8 cellular contexts compared by ENCODE assay signal in the genomic region with DNA sequence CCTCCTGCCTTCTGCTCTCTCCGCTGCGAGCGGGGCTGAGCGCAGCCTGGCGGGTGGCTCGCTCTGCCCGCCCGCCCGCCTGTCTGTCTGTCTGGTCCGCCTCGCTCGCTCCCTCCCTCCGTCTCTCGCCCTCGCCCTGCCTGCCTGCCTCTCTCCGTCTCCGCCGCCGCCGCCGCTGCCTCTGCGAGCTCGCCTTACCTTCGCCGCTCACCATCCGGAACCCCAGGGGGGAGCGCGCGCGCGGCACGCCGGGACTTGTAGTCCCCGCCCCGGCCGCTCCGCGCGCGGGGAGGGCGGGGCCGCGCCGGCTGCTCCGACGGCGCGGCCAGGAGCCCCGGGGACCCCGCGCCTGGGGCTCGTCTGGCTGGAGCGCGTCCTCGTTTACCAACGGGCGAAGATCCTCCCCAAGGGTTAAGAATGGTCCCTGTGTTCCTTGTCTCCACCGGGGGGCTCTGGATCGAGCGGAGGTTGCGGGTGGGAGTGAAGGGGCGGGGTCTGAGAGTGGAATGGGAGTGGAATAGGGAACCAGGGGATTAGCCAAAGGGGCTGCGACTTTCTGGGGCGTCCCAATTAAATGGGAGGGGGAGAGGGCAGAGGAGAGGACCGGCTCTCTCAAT. TPM values are rescaled to one million over a fixed set of nuclear protein-coding genes. Genes with fewer than 3 reads are reported as not detected.
DNase-seq lines count a peak whose midpoint lies in the region; ATAC-seq and TF ChIP-seq lines count a peak whose summit lies in the region.

A gene with protein sequence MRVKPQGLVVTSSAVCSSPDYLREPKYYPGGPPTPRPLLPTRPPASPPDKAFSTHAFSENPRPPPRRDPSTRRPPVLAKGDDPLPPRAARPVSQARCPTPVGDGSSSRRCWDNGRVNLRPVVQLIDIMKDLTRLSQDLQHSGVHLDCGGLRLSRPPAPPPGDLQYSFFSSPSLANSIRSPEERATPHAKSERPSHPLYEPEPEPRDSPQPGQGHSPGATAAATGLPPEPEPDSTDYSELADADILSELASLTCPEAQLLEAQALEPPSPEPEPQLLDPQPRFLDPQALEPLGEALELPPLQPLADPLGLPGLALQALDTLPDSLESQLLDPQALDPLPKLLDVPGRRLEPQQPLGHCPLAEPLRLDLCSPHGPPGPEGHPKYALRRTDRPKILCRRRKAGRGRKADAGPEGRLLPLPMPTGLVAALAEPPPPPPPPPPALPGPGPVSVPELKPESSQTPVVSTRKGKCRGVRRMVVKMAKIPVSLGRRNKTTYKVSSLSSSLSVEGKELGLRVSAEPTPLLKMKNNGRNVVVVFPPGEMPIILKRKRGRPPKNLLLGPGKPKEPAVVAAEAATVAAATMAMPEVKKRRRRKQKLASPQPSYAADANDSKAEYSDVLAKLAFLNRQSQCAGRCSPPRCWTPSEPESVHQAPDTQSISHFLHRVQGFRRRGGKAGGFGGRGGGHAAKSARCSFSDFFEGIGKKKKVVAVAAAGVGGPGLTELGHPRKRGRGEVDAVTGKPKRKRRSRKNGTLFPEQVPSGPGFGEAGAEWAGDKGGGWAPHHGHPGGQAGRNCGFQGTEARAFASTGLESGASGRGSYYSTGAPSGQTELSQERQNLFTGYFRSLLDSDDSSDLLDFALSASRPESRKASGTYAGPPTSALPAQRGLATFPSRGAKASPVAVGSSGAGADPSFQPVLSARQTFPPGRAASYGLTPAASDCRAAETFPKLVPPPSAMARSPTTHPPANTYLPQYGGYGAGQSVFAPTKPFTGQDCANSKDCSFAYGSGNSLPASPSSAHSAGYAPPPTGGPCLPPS (N-terminal part only) (minus strand): TSS at position 183 of the 617 bp plus-strand sequence. CDS start 52,029 bp downstream, outside the sequence.

- H3K79me2 ChIP-seq in PC-9 (ENCODE audit: low read depth), result peaks cover 34% of the 10 kb centered on the region

- no peaks in the 10 kb centered on the region for H3K27me3 ChIP-seq in PC-9 (ENCODE audit: insufficient read depth, low read depth)

- intact Hi-C loops in PC-9 (cut with micrococcal nuclease; ENCODE audit: unreplicated experiment), result loop anchor here (2.0 to 5.0 kb wide), 2 partner anchors 35 to 187 kb away; no protein-coding TSS in a partner anchor
- intact Hi-C loops in mucosa of descending colon (cut with DNase I, micrococcal nuclease), result loop anchor here (5.0 to 10.0 kb wide), 3 partner anchors 47 to 202 kb away; no protein-coding TSS in a partner anchor

- H3K4me1 ChIP-seq in PC-9 (replicated peaks; ENCODE audit: insufficient read depth), result peaks cover 13% of the 10 kb centered on the region
- peaks cover 21% of the 10 kb centered on the region for H3K4me1 ChIP-seq in mucosa of descending colon (ENCODE audit: low read depth)

- peak; percentile 65 for ATAC-seq in GM19328 (IDR thresholded peaks at IDR 0.05; ENCODE audit: unreplicated experiment)
- peak; percentile 85 for ATAC-seq in mucosa of descending colon

- CTCF ChIA-PET in PC-9 (lab: Charles Lee), result interaction anchor here (0.6 to 3.6 kb wide), 6 partner anchors 38 to 213 kb away, joined by 3 to 31 read pairs (median 8); no protein-coding TSS in a partner anchor

- H3K9me2 ChIP-seq in PC-9 (ENCODE audit: insufficient read depth), result no peaks in the 10 kb centered on the region

- no peaks in the 10 kb centered on the region for H3K36me3 ChIP-seq in PC-9 (ENCODE audit: low read depth)
- no peaks in the 10 kb centered on the region for H3K36me3 ChIP-seq in mucosa of descending colon (ENCODE audit: low read depth)

- no TSS peak for BruUV-seq in PC-9 (replicated peaks; lab: Mats Ljungman, UMichigan)

- peak within 1 kb of the TSS; percentile 71 for H3K4me3 ChIP-seq in PC-9
- H3K4me3 ChIP-seq in mucosa of descending colon, result peak within 1 kb of the TSS; percentile 50

- no peak within 1 kb of the TSS for H3K27ac ChIP-seq in PC-9
- H3K27ac ChIP-seq in epithelial cell of prostate, result peak within 1 kb of the TSS; percentile 77

- peak within 1 kb of the TSS; percentile 75 for H2AFZ ChIP-seq in PC-9

- H4K20me1 ChIP-seq in PC-9 (ENCODE audit: insufficient read depth), result peaks cover 12% of the 10 kb centered on the region

- POLR2A ChIA-PET in PC-9 (lab: Charles Lee; ENCODE audit: unreplicated experiment), result interaction anchor here (0.5 to 1.0 kb wide), 5 partner anchors 47 to 202 kb away, joined by 6 to 12 read pairs (median 9); no protein-coding TSS in a partner anchor

- DNase-seq in AG20443 (ENCODE audit: low spot score), result peak; percentile 95
- DNase-seq in HuH-7.5 (ENCODE audit: low spot score), result peak; percentile 91
- DNase-seq in PC-9, result peak; percentile 65 to 88
- DNase-seq in activated T-cell treated with anti-CD3 and anti-CD28 coated beads for 4 hours, result peak; percentile 83
- DNase-seq in epithelial cell of prostate (ENCODE audit: low read depth, low spot score), result peak; percentile 64
- DNase-seq in mucosa of descending colon, result peak; percentile 93 to 95 (median 94)
- peak; percentile 80 to 87 for DNase-seq in stimulated activated CD8-positive, alpha-beta memory T cell treated with anti-CD3 and anti-CD28 coated beads, Interleukin-2, amount 100 ng/mL, for 1 hour (ENCODE audit: low read depth in 2 of 2)

- H3K9me3 ChIP-seq in PC-9 (ENCODE audit: insufficient read depth, low read depth) (no peaks in the 10 kb centered on the region), mucosa of descending colon (no peaks in the 10 kb centered on the region)

- peak within 1 kb of the TSS; percentile 90 for H3K4me2 ChIP-seq in PC-9

- TF ChIP-seq CTCF in PC-9 (conservative IDR thresholded peaks at IDR 0.05) (no peak), mucosa of descending colon (IDR thresholded peaks at IDR 0.05) (no peak)

- peaks cover 3% of the 10 kb centered on the region; the same call in 1 of the 2 replicates for H3F3A ChIP-seq in PC-9 (ENCODE audit: insufficient read depth, low read depth)

RNA-seq across cellular contexts. Expression of the gene that starts here (rescaled TPM):
- total RNA-seq in PC-9 (2021) (45.9 and 48.8 TPM in 2 replicates), mucosa of descending colon (10 to 100 TPM; 13.7 to 58.6 (median 18.7) TPM)
